ENCODE assay signal across 14 cellular contexts in genomic region chr7:155741061-155741460, GRCh38.
DNase-seq lines count a peak whose midpoint lies in the region; ATAC-seq and TF ChIP-seq lines count a peak whose summit lies in the region.
"Had no signal": no experiment of that assay in that cellular context is flagged by ENCODE, and none has a peak within 500 bp of the region (broad histone marks: within the 10 kb centered on the region; RNA-seq: fewer than 3 reads in every experiment).

No MANE protein-coding gene starts in this region.

- in situ Hi-C loops in Caki2 (cut with HindIII; ENCODE audit: low pct_unique_long_range_greater_than_20kb, low sequenced_read_pairs), result no loop called here

- no TSS peak for BruUV-seq in Calu3 (replicated peaks; lab: Mats Ljungman, UMichigan)

- peak; percentile 44 for ATAC-seq in GM18907 (IDR thresholded peaks at IDR 0.05; ENCODE audit: unreplicated experiment)
- ATAC-seq: HCT116, left colon had no signal

- H3K4me1 Mint-ChIP-seq in IgD-negative memory B cell (peaks cover 11 to 30% (median 12%) of the 10 kb centered on the region in 3 donors), chondrocyte (ENCODE audit: low read depth) (peaks cover 2% of the 10 kb centered on the region), Calu3 (ENCODE audit: low read depth, unreplicated experiment) (peaks cover 3% of the 10 kb centered on the region)
- H3K4me1 Mint-ChIP-seq: nephron had no signal

- H3K36me3 Mint-ChIP-seq in IgD-negative memory B cell (peaks cover 5% of the 10 kb centered on the region), chondrocyte (ENCODE audit: low read depth) (peaks cover 20% of the 10 kb centered on the region), Calu3 (ENCODE audit: insufficient read depth, unreplicated experiment) (peaks cover 67% of the 10 kb centered on the region)

- intact Hi-C loops in Calu3 (cut with micrococcal nuclease; ENCODE audit: unreplicated experiment), result no loop called here

- H3K9me3 Mint-ChIP-seq in IgD-negative memory B cell (no peaks in the 10 kb centered on the region), chondrocyte (ENCODE audit: low read depth) (no peaks in the 10 kb centered on the region), Calu3 (ENCODE audit: low read depth, unreplicated experiment) (no peaks in the 10 kb centered on the region)
- H3K9me3 Mint-ChIP-seq: CD14-positive monocyte, nephron had no signal

- CTCF ChIA-PET in Calu3 (lab: Charles Lee), result interaction anchor here (0.6 kb wide), 1 partner anchor 21 kb away, joined by 8 read pairs; no protein-coding TSS in a partner anchor

- H3K4me3 Mint-ChIP-seq in IgD-negative memory B cell (peak overlapping the region in 1 of 4 donors; percentile 60), chondrocyte (ENCODE audit: unreplicated experiment) (no peak overlapping the region), Calu3 (ENCODE audit: low read depth, unreplicated experiment) (no peak overlapping the region)
- H3K4me3 Mint-ChIP-seq: CD14-positive monocyte, nephron had no signal

- H3K27ac Mint-ChIP-seq in IgD-negative memory B cell (peak overlapping the region; percentile 70 to 89 (median 78)), chondrocyte (ENCODE audit: unreplicated experiment) (peak overlapping the region; percentile 28), Calu3 (ENCODE audit: unreplicated experiment) (no peak overlapping the region)
- H3K27ac Mint-ChIP-seq: nephron had no signal

- DNase-seq in Caki2 (ENCODE audit: low read depth) (peak; percentile 22), chondrocyte (ENCODE audit: low spot score) (no peak), OCI-M2 (lab: John Stamatoyannopoulos, UW; ENCODE audit: unreplicated experiment) (no peak), Calu3 (no peak), T-helper 9 cell (no peak)
- DNase-seq in stimulated activated CD4-positive, alpha-beta T cell treated with anti-CD3 and anti-CD28 coated beads, Interleukin-4, amount 100 ng/mL, for 4 hours, result no peak
- DNase-seq: effector CD8-positive, alpha-beta T cell; testis had no signal

- no peak for TF ChIP-seq CTCF in chondrocyte (IDR thresholded peaks at IDR 0.05)
- TF ChIP-seq CTCF in Calu3 (IDR thresholded peaks at IDR 0.05; ENCODE audit: unreplicated experiment), result no peak

- no peaks in the 10 kb centered on the region for H3K27me3 Mint-ChIP-seq in IgD-negative memory B cell
- no peaks in the 10 kb centered on the region for H3K27me3 Mint-ChIP-seq in chondrocyte (ENCODE audit: low read depth)
- H3K27me3 Mint-ChIP-seq in Calu3 (ENCODE audit: unreplicated experiment), result no peaks in the 10 kb centered on the region
